ENCODE assay signal across 9 cellular contexts in genomic region chr3:57959407-57960173, GRCh38. TPM values are rescaled to one million over a fixed set of nuclear protein-coding genes. Genes with fewer than 3 reads are reported as not detected.
DNase-seq lines count a peak whose midpoint lies in the region; ATAC-seq lines count a peak whose summit lies in the region.
"Had no signal": no experiment of that assay in that cellular context is flagged by ENCODE, and none has a peak within 500 bp of the region (broad histone marks: within the 10 kb centered on the region; RNA-seq: fewer than 3 reads in every experiment).

No MANE protein-coding gene starts in this region.

- intact Hi-C loops in activated T-helper 2 cell treated with anti-CD3 and anti-CD28 coated beads, Interferon-gamma antibody, Interleukin-2, Interleukin-4, amounts not matched to agents 10 μg/mL and 5 μg/mL and 100 μg/mL, durations not matched to agents 14 hours and 24 hours and 36 hours (cut with micrococcal nuclease): no loop called here

- H3K36me3 Mint-ChIP-seq in activated T-helper 2 cell treated with anti-CD3 and anti-CD28 coated beads, Interferon-gamma antibody, Interleukin-2, Interleukin-4, amounts not matched to agents 10 μg/mL and 5 μg/mL and 100 μg/mL, durations not matched to agents 14 hours and 24 hours and 36 hours (ENCODE audit: low read depth): no peaks in the 10 kb centered on the region

- no peak overlapping the region for H3K27ac Mint-ChIP-seq in activated T-helper 2 cell treated with anti-CD3 and anti-CD28 coated beads, Interferon-gamma antibody, Interleukin-2, Interleukin-4, amounts not matched to agents 10 μg/mL and 5 μg/mL and 100 μg/mL, durations not matched to agents 14 hours and 24 hours and 36 hours

- H3K4me1 ChIP-seq in subcutaneous abdominal adipose tissue (ENCODE audit: control insufficient read depth in 5 of 5, insufficient read depth in 5 of 5, low read length in 5 of 5): peaks cover 5 to 36% (median 20%) of the 10 kb centered on the region in 5 donors

- H3K4me3 Mint-ChIP-seq in activated T-helper 2 cell treated with anti-CD3 and anti-CD28 coated beads, Interferon-gamma antibody, Interleukin-2, Interleukin-4, amounts not matched to agents 10 μg/mL and 5 μg/mL and 100 μg/mL, durations not matched to agents 14 hours and 24 hours and 36 hours (ENCODE audit: low read depth): no peak overlapping the region

- peaks cover 7% of the 10 kb centered on the region for H3K4me1 Mint-ChIP-seq in activated T-helper 2 cell treated with anti-CD3 and anti-CD28 coated beads, Interferon-gamma antibody, Interleukin-2, Interleukin-4, amounts not matched to agents 10 μg/mL and 5 μg/mL and 100 μg/mL, durations not matched to agents 14 hours and 24 hours and 36 hours (ENCODE audit: low read depth)

- no peaks in the 10 kb centered on the region for H3K27me3 Mint-ChIP-seq in activated T-helper 2 cell treated with anti-CD3 and anti-CD28 coated beads, Interferon-gamma antibody, Interleukin-2, Interleukin-4, amounts not matched to agents 10 μg/mL and 5 μg/mL and 100 μg/mL, durations not matched to agents 14 hours and 24 hours and 36 hours (ENCODE audit: low read depth)

- H3K9me3 Mint-ChIP-seq in activated T-helper 2 cell treated with anti-CD3 and anti-CD28 coated beads, Interferon-gamma antibody, Interleukin-2, Interleukin-4, amounts not matched to agents 10 μg/mL and 5 μg/mL and 100 μg/mL, durations not matched to agents 14 hours and 24 hours and 36 hours: no peaks in the 10 kb centered on the region

- peak overlapping the region; percentile 53 for H3K27ac ChIP-seq in subcutaneous abdominal adipose tissue (ENCODE audit: low read depth, low read length)

- peaks cover 0 to 5% (median 0%) of the 10 kb centered on the region in 5 donors for H3K27me3 ChIP-seq in subcutaneous abdominal adipose tissue (ENCODE audit: control insufficient read depth in 5 of 5, insufficient read depth in 4 of 5, low read length in 5 of 5)

- peak; percentile 37 for DNase-seq in UCSD-AML1 (lab: John Stamatoyannopoulos, UW; ENCODE audit: unreplicated experiment)
- peak; percentile 22 for DNase-seq in iPS-NIHi11 (ENCODE audit: low spot score)
- no peak for DNase-seq in activated T-helper 2 cell treated with anti-CD3 and anti-CD28 coated beads, Interferon-gamma antibody, Interleukin-2, Interleukin-4, amounts not matched to agents 10 μg/mL and 5 μg/mL and 100 μg/mL, durations not matched to agents 14 hours and 24 hours and 36 hours (ENCODE audit: low spot score)
- DNase-seq in stimulated activated CD8-positive, alpha-beta memory T cell treated with anti-CD3 and anti-CD28 coated beads, Interleukin-4, amount 100 ng/mL, for 48 hours: no peak
- DNase-seq in stimulated activated CD4-positive, alpha-beta T cell treated with anti-CD3 and anti-CD28 coated beads, Interleukin-4, amount 100 ng/mL, for 4 hours: no peak
- DNase-seq: stimulated activated CD4-positive, alpha-beta T cell treated with anti-CD3 and anti-CD28 coated beads, Interleukin-12 subunit alpha, Interleukin-12 subunit beta, amount 100 ng/mL, for 4 hours had no signal

- peak; percentile 37 for ATAC-seq in HG03159 (IDR thresholded peaks at IDR 0.05; ENCODE audit: unreplicated experiment)
- ATAC-seq in HG03095 (IDR thresholded peaks at IDR 0.05; ENCODE audit: unreplicated experiment): no peak

- peaks cover 0 to 3% (median 0%) of the 10 kb centered on the region in 5 donors for H3K9me3 ChIP-seq in subcutaneous abdominal adipose tissue (ENCODE audit: control insufficient read depth in 5 of 5, low read length in 5 of 5)

- peak overlapping the region in 3 of 5 donors; percentile 9 to 47 (median 12) for H3K4me3 ChIP-seq in subcutaneous abdominal adipose tissue (ENCODE audit: low read depth in 1 of 5, low read length in 5 of 5)

- peak overlapping the region in 1 of 5 donors; percentile 5 for H3K9ac ChIP-seq in subcutaneous abdominal adipose tissue (ENCODE audit: low read length in 5 of 5)

- no peaks in the 10 kb centered on the region for H3K36me3 ChIP-seq in subcutaneous abdominal adipose tissue (ENCODE audit: control insufficient read depth in 5 of 5, insufficient read depth in 5 of 5, low read length in 5 of 5)

RNA-seq across cellular contexts. Expression of gene FLNB, which starts 48.6 kb away (rescaled TPM):
- total RNA-seq in activated T-helper 2 cell treated with anti-CD3 and anti-CD28 coated beads, Interferon-gamma antibody, Interleukin-2, Interleukin-4, amounts not matched to agents 10 μg/mL and 5 μg/mL and 100 μg/mL, durations not matched to agents 14 hours and 24 hours and 36 hours: 34.8 and 35.6 TPM in 2 replicates

Comparison
In these comparisons a context has a peak if more than half of its experiments do, and no peak if none do; other contexts are left out.
1. DNase-seq: peak in UCSD-AML1 (single experiment) and iPS-NIHi11 (single experiment); none in activated T-helper 2 cell treated with anti-CD3 and anti-CD28 coated beads, Interferon-gamma antibody, Interleukin-2, Interleukin-4, amounts not matched to agents 10 μg/mL and 5 μg/mL and 100 μg/mL, durations not matched to agents 14 hours and 24 hours and 36 hours (single experiment), stimulated activated CD8-positive, alpha-beta memory T cell treated with anti-CD3 and anti-CD28 coated beads, Interleukin-4, amount 100 ng/mL, for 48 hours (single experiment) and stimulated activated CD4-positive, alpha-beta T cell treated with anti-CD3 and anti-CD28 coated beads, Interleukin-4, amount 100 ng/mL, for 4 hours (0 of 2).